In the genomic region with DNA sequence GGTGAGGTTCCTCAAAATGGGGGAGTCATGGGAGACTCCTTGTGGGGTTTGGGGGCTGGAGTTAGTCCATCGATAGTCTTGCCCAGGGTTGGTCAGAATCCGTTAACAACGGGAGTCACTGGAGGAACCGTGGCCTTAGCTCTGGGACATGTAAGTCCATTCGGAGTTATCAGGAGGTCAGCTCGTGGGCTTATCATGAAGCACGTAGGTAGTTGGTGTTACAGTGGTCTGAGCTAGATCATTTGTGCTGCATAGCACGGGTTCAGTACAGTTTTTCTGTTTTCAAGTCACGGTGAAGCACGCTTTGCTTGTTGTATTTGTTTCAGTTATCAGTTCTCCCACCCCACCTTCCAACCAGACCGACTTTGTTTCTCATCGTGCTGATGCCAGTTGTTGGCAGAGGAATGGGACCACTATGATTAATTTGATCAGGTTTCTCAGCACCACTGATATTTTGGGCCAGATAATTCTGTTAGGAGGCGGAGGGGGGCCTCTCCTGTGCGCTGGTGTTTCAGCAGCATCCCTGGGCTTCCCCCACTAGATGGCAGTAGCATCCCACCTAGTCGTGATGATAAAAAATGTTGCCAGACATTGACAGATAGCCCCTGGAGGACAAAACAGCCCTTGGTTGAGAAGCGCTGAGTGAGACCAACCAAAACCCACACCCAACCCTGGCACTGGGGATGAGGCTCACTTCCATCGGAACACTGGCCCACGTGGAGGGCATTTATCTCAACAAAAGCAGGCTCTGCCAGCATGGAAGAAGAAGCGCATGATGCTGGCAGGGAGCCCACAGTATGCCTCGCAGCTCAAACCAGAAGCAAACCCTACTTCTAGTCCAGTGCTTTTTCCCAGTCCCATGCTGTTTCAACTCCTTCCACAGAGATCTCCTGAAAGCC, we compare ENCODE assay signal across 7 cellular contexts. TPM values are rescaled to one million over a fixed set of nuclear protein-coding genes. Genes with fewer than 3 reads are reported as not detected.
DNase-seq lines count a peak whose midpoint lies in the region; TF ChIP-seq lines count a peak whose summit lies in the region.

No MANE protein-coding gene starts in this region.

- no peaks in the 10 kb centered on the region for H3K27me3 ChIP-seq in ovary
- H3K27me3 ChIP-seq in testis: no peaks in the 10 kb centered on the region

- DNase-seq in GM13976 (ENCODE audit: low spot score) (peak; percentile 80), M059J (ENCODE audit: low read depth) (peak; percentile 83), SK-N-DZ (ENCODE audit: low spot score) (peak; percentile 81), globus pallidus (ENCODE audit: low spot score) (peak; percentile 93), ovary (peak; percentile 71 to 86 (median 84)), testis (peak; percentile 89)
- peak; percentile 88 for DNase-seq in activated naive CD4-positive, alpha-beta T cell treated with anti-CD3 and anti-CD28 coated beads, Interleukin-2, amount 10 ng/mL, durations not matched to agents 7 days and 5 days

- no peaks in the 10 kb centered on the region for H3K36me3 ChIP-seq in ovary
- H3K36me3 ChIP-seq in testis (ENCODE audit: low read depth, missing control alignments): no peaks in the 10 kb centered on the region

- H3K27ac ChIP-seq in ovary (no peak overlapping the region), testis (no peak overlapping the region)

- in situ Hi-C loops in GM13976 (cut with MboI; ENCODE audit: low sequenced_read_pairs, unreplicated experiment): loop anchor here (5.0 to 10.0 kb wide), 3 partner anchors 68 to 410 kb away; a partner anchor contains a TSS

- no peak overlapping the region for H3K27ac Mint-ChIP-seq in activated naive CD4-positive, alpha-beta T cell treated with anti-CD3 and anti-CD28 coated beads, Interleukin-2, amount 10 ng/mL, durations not matched to agents 7 days and 5 days

- intact Hi-C loops in ovary (cut with DNase I): loop anchor here (1.0 to 10.0 kb wide), 8 partner anchors 70 to 410 kb away; a partner anchor contains a TSS
- intact Hi-C loops in testis (cut with DNase I; ENCODE audit: low total_unique reads): loop anchor here (5.0 kb wide), 1 partner anchor 68 kb away; no protein-coding TSS in a partner anchor

- TF ChIP-seq EP300 in ovary (IDR thresholded peaks at IDR 0.05): no peak

- peaks cover 41% of the 10 kb centered on the region for H3K4me1 Mint-ChIP-seq in activated naive CD4-positive, alpha-beta T cell treated with anti-CD3 and anti-CD28 coated beads, Interleukin-2, amount 10 ng/mL, durations not matched to agents 7 days and 5 days

- H3K9me3 ChIP-seq in ovary (no peaks in the 10 kb centered on the region), testis (no peaks in the 10 kb centered on the region)

- TF ChIP-seq POLR2A in ovary (IDR thresholded peaks at IDR 0.05): no peak
- no peak for TF ChIP-seq POLR2A in testis (IDR thresholded peaks at IDR 0.05)

- peaks cover 8% of the 10 kb centered on the region for H3K36me3 Mint-ChIP-seq in activated naive CD4-positive, alpha-beta T cell treated with anti-CD3 and anti-CD28 coated beads, Interleukin-2, amount 10 ng/mL, durations not matched to agents 7 days and 5 days

- H3K27me3 Mint-ChIP-seq in activated naive CD4-positive, alpha-beta T cell treated with anti-CD3 and anti-CD28 coated beads, Interleukin-2, amount 10 ng/mL, durations not matched to agents 7 days and 5 days: peaks cover 39% of the 10 kb centered on the region

- 30 to 33% (median 31%) methylated on average over 20 of the region's 20 CpGs for WGBS in ovary, 3 donors
- 21 to 25% methylated on average over 17 to 20 of the region's 20 CpGs for WGBS in testis, 2 donors

- no peak overlapping the region for H3K4me3 Mint-ChIP-seq in activated naive CD4-positive, alpha-beta T cell treated with anti-CD3 and anti-CD28 coated beads, Interleukin-2, amount 10 ng/mL, durations not matched to agents 7 days and 5 days

- H3K4me3 ChIP-seq in ovary: no peak overlapping the region
- H3K4me3 ChIP-seq in testis: no peak overlapping the region

- no peaks in the 10 kb centered on the region for H3K9me3 Mint-ChIP-seq in activated naive CD4-positive, alpha-beta T cell treated with anti-CD3 and anti-CD28 coated beads, Interleukin-2, amount 10 ng/mL, durations not matched to agents 7 days and 5 days

- CTCF ChIA-PET in activated naive CD4-positive, alpha-beta T cell treated with anti-CD3 and anti-CD28 coated beads, Interleukin-2, amount 10 ng/mL, durations not matched to agents 7 days and 5 days (lab: Charles Lee): interaction anchor here (0.6 to 7.4 kb wide), 17 partner anchors 9 to 404 kb away, joined by 3 to 184 read pairs (median 4); a partner anchor contains a TSS

- TF ChIP-seq CTCF in GM13976 (IDR thresholded peaks at IDR 0.05; ENCODE audit: borderline replicate concordance, control extremely low read depth, extremely low read depth, insufficient read depth, missing control alignments) (peak; percentile 91), ovary (IDR thresholded peaks at IDR 0.05) (peak; percentile 59 to 93 (median 91)), testis (IDR thresholded peaks at IDR 0.05) (peak; percentile 84 to 93 (median 89))

- H3K4me1 ChIP-seq in ovary (ENCODE audit: insufficient read depth) (peaks cover 1% of the 10 kb centered on the region), testis (peaks cover 34% of the 10 kb centered on the region)

RNA-seq across cellular contexts. Expression of a gene that starts 2.2 kb away (rescaled TPM):
- 129 and 214 TPM in 2 replicates for total RNA-seq in M059J (2014; rRNA removed; shearing (Covaris generic))
- polyA plus RNA-seq in SK-N-DZ (2014; cell fraction: cytosol; rRNA removed): 119 and 121 TPM in 2 replicates
- 70.2 and 80.1 TPM in 2 replicates for polyA plus RNA-seq in SK-N-DZ (2014; cell fraction: nucleus; rRNA removed)
- total RNA-seq in ovary (10 to 100 TPM; 23.5 to 59.0 (median 45.3) TPM), testis (100 to 1,000 TPM in 1 of 2 donors, 10 to 100 TPM in 1; 92.3 to 105 TPM)
- polyA plus RNA-seq in ovary (100 to 1,000 TPM in 1 of 2 donors, 10 to 100 TPM in 1; 46.0 to 103 TPM), testis (ENCODE audit: insufficient read depth, low read depth, low replicate concordance) (135 TPM)

RNA-seq across cellular contexts. Expression of a gene that starts 45.6 kb away (rescaled TPM):
- 4.2 and 6.8 TPM in 2 replicates for total RNA-seq in M059J (2014; rRNA removed; shearing (Covaris generic))
- polyA plus RNA-seq in SK-N-DZ (2014; cell fraction: cytosol; rRNA removed): not detected in 2 replicates
- polyA plus RNA-seq in SK-N-DZ (2014; cell fraction: nucleus; rRNA removed): not detected in 2 replicates
- 1 to 10 TPM in 3 of 7 donors, under 1 TPM in 3, not detected in 1; 0.48 to 1.2 (median 0.90) TPM for total RNA-seq in ovary
- polyA plus RNA-seq in ovary: 1 to 10 TPM; 1.1 to 5.9 TPM
- under 1 TPM in 1 of 2 donors, not detected in 1; 0.56 TPM for total RNA-seq in testis
- 4.1 TPM for polyA plus RNA-seq in testis (ENCODE audit: insufficient read depth, low read depth, low replicate concordance)
